In genomic region chr9:121509175-121509574, GRCh38 we compare ENCODE assay signal across 23 cellular contexts. TPM values are rescaled to one million over a fixed set of nuclear protein-coding genes. Genes with fewer than 3 reads are reported as not detected.
"Had no signal": no experiment of that assay in that cellular context is flagged by ENCODE, and none has a peak within 500 bp of the region (broad histone marks: within the 10 kb centered on the region; RNA-seq: fewer than 3 reads in every experiment).

No MANE protein-coding gene starts in this region.

- H3K27me3 ChIP-seq: heart left ventricle, neutrophil, sigmoid colon, thyroid gland, upper lobe of right lung, vagina had no signal

- ATAC-seq: naive thymus-derived CD4-positive, alpha-beta T cell; upper lobe of right lung had no signal

- H3K4me3 ChIP-seq: coronary artery, heart left ventricle, psoas muscle, sigmoid colon, skin epidermis, thyroid gland, upper lobe of right lung, vagina had no signal

- H3K4me1 Mint-ChIP-seq: naive thymus-derived CD4-positive, alpha-beta T cell; nephron progenitor cell had no signal

- H3K27ac ChIP-seq: coronary artery, neutrophil, psoas muscle, sigmoid colon, thyroid gland, upper lobe of right lung, vagina had no signal

- H3K4me1 ChIP-seq: psoas muscle, thyroid gland, upper lobe of right lung, vagina had no signal

- H3K9me3 ChIP-seq: heart left ventricle, neutrophil, psoas muscle, sigmoid colon, thyroid gland, upper lobe of right lung, vagina had no signal

- DNase-seq: effector CD4-positive, alpha-beta T cell; endodermal cell; erythroblast; foreskin melanocyte; heart left ventricle; hippocampal formation; kidney glomerular epithelial cell; mesendoderm; naive thymus-derived CD4-positive, alpha-beta T cell; nephron progenitor cell; psoas muscle; retina; sigmoid colon; stimulated activated CD4-positive, alpha-beta T cell treated with anti-CD3 and anti-CD28 coated beads, Interleukin-2, amount 100 ng/mL, for 24 hours; stimulated activated naive CD4-positive, alpha-beta T cell treated with Interleukin-2 at 50 U/mL for 16 hours; thyroid gland; upper lobe of right lung had no signal

- H3K9me3 Mint-ChIP-seq: endodermal cell, nephron progenitor cell had no signal

- H3K36me3 ChIP-seq: heart left ventricle, neutrophil, sigmoid colon, thyroid gland, upper lobe of right lung, vagina had no signal

- H3K27ac Mint-ChIP-seq: endodermal cell; naive thymus-derived CD4-positive, alpha-beta T cell; nephron progenitor cell had no signal

- H3K4me3 Mint-ChIP-seq: endodermal cell; naive thymus-derived CD4-positive, alpha-beta T cell; nephron progenitor cell had no signal

RNA-seq across cellular contexts. Expression of gene GGTA1, which starts 9.5 kb away (rescaled TPM):
- total RNA-seq: endodermal cell, endothelial cell of umbilical vein, osteoblast had no signal
